ENCODE assay signal across 18 cellular contexts in genomic region chr17:9902116-9902515, GRCh38. TPM values are rescaled to one million over a fixed set of nuclear protein-coding genes. Genes with fewer than 3 reads are reported as not detected.
DNase-seq lines count a peak whose midpoint lies in the region; TF ChIP-seq lines count a peak whose summit lies in the region.
"Had no signal": no experiment of that assay in that cellular context is flagged by ENCODE, and none has a peak within 500 bp of the region (broad histone marks: within the 10 kb centered on the region; RNA-seq: fewer than 3 reads in every experiment).

No MANE protein-coding gene starts in this region.

- peaks cover 5% of the 10 kb centered on the region for H3K27me3 Mint-ChIP-seq in endodermal cell (ENCODE audit: insufficient read depth)
- H3K27me3 Mint-ChIP-seq in T-helper 2 cell treated with Interferon-gamma antibody and Interleukin-4, amounts not matched to agents 5 μg/mL and 100 μg/mL, for 36 hours (ENCODE audit: low read depth): no peaks in the 10 kb centered on the region

- H3K4me1 ChIP-seq in SJSA1 (replicated peaks): peaks cover 32% of the 10 kb centered on the region
- H3K4me1 ChIP-seq in endodermal cell (ENCODE audit: control insufficient read depth, insufficient read depth, low read length): no peaks in the 10 kb centered on the region
- H3K4me1 ChIP-seq in smooth muscle cell (ENCODE audit: low read depth): peaks cover 21% of the 10 kb centered on the region
- H3K4me1 ChIP-seq: BLaER1 treated with 17β-estradiol and CSF1 and Interleukin-3, amounts not matched to agents 10 nM and 100 nM had no signal

- no peak overlapping the region for H2AFZ ChIP-seq in smooth muscle cell (ENCODE audit: low read depth)

- no peaks in the 10 kb centered on the region for H3K36me3 Mint-ChIP-seq in endodermal cell (ENCODE audit: low read depth)
- no peaks in the 10 kb centered on the region for H3K36me3 Mint-ChIP-seq in T-helper 2 cell treated with Interferon-gamma antibody and Interleukin-4, amounts not matched to agents 5 μg/mL and 100 μg/mL, for 36 hours (ENCODE audit: low read depth)

- no peaks in the 10 kb centered on the region for H3K79me2 ChIP-seq in smooth muscle cell (ENCODE audit: low read depth)

- no peaks in the 10 kb centered on the region for H3K27me3 ChIP-seq in SJSA1 (replicated peaks)
- H3K27me3 ChIP-seq in endodermal cell (ENCODE audit: control insufficient read depth, insufficient read depth, low read length, poor library complexity, severe bottlenecking): no peaks in the 10 kb centered on the region
- H3K27me3 ChIP-seq in smooth muscle cell (ENCODE audit: low read depth): no peaks in the 10 kb centered on the region
- no peaks in the 10 kb centered on the region for H3K27me3 ChIP-seq in brain microvascular endothelial cell (replicated peaks)
- H3K27me3 ChIP-seq: BLaER1 treated with 17β-estradiol and CSF1 and Interleukin-3, amounts not matched to agents 10 nM and 100 nM had no signal

- H3F3A ChIP-seq in smooth muscle cell (ENCODE audit: low read depth): no peaks in the 10 kb centered on the region

- H3K9me3 Mint-ChIP-seq in endodermal cell: no peaks in the 10 kb centered on the region
- H3K9me3 Mint-ChIP-seq in T-helper 2 cell treated with Interferon-gamma antibody and Interleukin-4, amounts not matched to agents 5 μg/mL and 100 μg/mL, for 36 hours: no peaks in the 10 kb centered on the region

- H3K4me3 ChIP-seq in SJSA1: no peak overlapping the region
- H3K4me3 ChIP-seq in endodermal cell (ENCODE audit: low read length): no peak overlapping the region
- H3K4me3 ChIP-seq in smooth muscle cell: no peak overlapping the region
- H3K4me3 ChIP-seq in brain microvascular endothelial cell (ENCODE audit: low read depth, low read length): no peak overlapping the region
- H3K4me3 ChIP-seq: BLaER1 treated with 17β-estradiol and CSF1 and Interleukin-3, amounts not matched to agents 10 nM and 100 nM had no signal

- H3K27ac Mint-ChIP-seq in endodermal cell: no peak overlapping the region
- H3K27ac Mint-ChIP-seq in T-helper 2 cell treated with Interferon-gamma antibody and Interleukin-4, amounts not matched to agents 5 μg/mL and 100 μg/mL, for 36 hours: no peak overlapping the region

- H3K36me3 ChIP-seq in SJSA1: no peaks in the 10 kb centered on the region
- no peaks in the 10 kb centered on the region for H3K36me3 ChIP-seq in endodermal cell (ENCODE audit: control insufficient read depth, insufficient read depth, low read length)
- no peaks in the 10 kb centered on the region for H3K36me3 ChIP-seq in smooth muscle cell (ENCODE audit: low read depth)
- no peaks in the 10 kb centered on the region for H3K36me3 ChIP-seq in brain microvascular endothelial cell (replicated peaks)

- H3K27ac ChIP-seq in SJSA1 (peak overlapping the region; percentile 93; the same call in 1 of the 2 replicates), endodermal cell (ENCODE audit: low read depth, low read length) (no peak overlapping the region), smooth muscle cell (ENCODE audit: low read depth) (peak overlapping the region; percentile 82), brain microvascular endothelial cell (no peak overlapping the region)
- H3K27ac ChIP-seq: BLaER1 treated with 17β-estradiol and CSF1 and Interleukin-3, amounts not matched to agents 10 nM and 100 nM had no signal

- H3K9me3 ChIP-seq in SJSA1 (replicated peaks) (no peaks in the 10 kb centered on the region), endodermal cell (ENCODE audit: control insufficient read depth, low read length) (no peaks in the 10 kb centered on the region), smooth muscle cell (replicated peaks; ENCODE audit: low read depth) (no peaks in the 10 kb centered on the region)
- H3K9me3 ChIP-seq: BLaER1 treated with 17β-estradiol and CSF1 and Interleukin-3, amounts not matched to agents 10 nM and 100 nM; SK-N-SH had no signal

- no peak overlapping the region for H3K4me3 Mint-ChIP-seq in endodermal cell
- no peak overlapping the region for H3K4me3 Mint-ChIP-seq in T-helper 2 cell treated with Interferon-gamma antibody and Interleukin-4, amounts not matched to agents 5 μg/mL and 100 μg/mL, for 36 hours

- H3K9ac ChIP-seq in endodermal cell (ENCODE audit: extremely low read depth, low read length, poor library complexity, severe bottlenecking) (no peak overlapping the region), smooth muscle cell (ENCODE audit: low read depth) (no peak overlapping the region)
- H3K9ac ChIP-seq: BLaER1 treated with 17β-estradiol and CSF1 and Interleukin-3, amounts not matched to agents 10 nM and 100 nM; SK-N-SH had no signal

- no peak for TF ChIP-seq CTCF in endodermal cell (conservative IDR thresholded peaks at IDR 0.05)
- no peak for TF ChIP-seq CTCF in smooth muscle cell (IDR thresholded peaks at IDR 0.05; ENCODE audit: borderline replicate concordance, insufficient read depth, poor library complexity, severe bottlenecking)
- TF ChIP-seq CTCF in brain microvascular endothelial cell (IDR thresholded peaks at IDR 0.05; ENCODE audit: low read depth, low read length, missing control alignments): no peak

- H3K4me2 ChIP-seq in smooth muscle cell: no peak overlapping the region
- H3K4me2 ChIP-seq: BLaER1 treated with 17β-estradiol and CSF1 and Interleukin-3, amounts not matched to agents 10 nM and 100 nM; SK-N-SH had no signal

- H3K4me1 Mint-ChIP-seq in endodermal cell: peaks cover 7% of the 10 kb centered on the region
- no peaks in the 10 kb centered on the region for H3K4me1 Mint-ChIP-seq in T-helper 2 cell treated with Interferon-gamma antibody and Interleukin-4, amounts not matched to agents 5 μg/mL and 100 μg/mL, for 36 hours (ENCODE audit: low read depth)

- no peaks in the 10 kb centered on the region for H4K20me1 ChIP-seq in smooth muscle cell (ENCODE audit: low read depth)

- DNase-seq in AG08395 (ENCODE audit: low spot score): peak; percentile 30
- DNase-seq in SJSA1 (ENCODE audit: low read depth in 1 of 2, low spot score in 2 of 2): peak; percentile 38 to 66
- peak; percentile 70 for DNase-seq in endodermal cell
- no peak for DNase-seq in smooth muscle cell (lab: John Stamatoyannopoulos, UW; ENCODE audit: unreplicated experiment)
- no peak for DNase-seq in brain microvascular endothelial cell
- no peak for DNase-seq in CD1c-positive myeloid dendritic cell (ENCODE audit: extremely low spot score)
- DNase-seq in T-helper 2 cell treated with Interferon-gamma antibody and Interleukin-4, amounts not matched to agents 5 μg/mL and 100 μg/mL, for 36 hours (ENCODE audit: low spot score): no peak
- DNase-seq: DND-41, HCEC 1CT, NCI-H1092 treated with DMSO at 0.1 percent for 48 hours, NCI-H2081 treated with DMSO at 0.1 percent for 48 hours, NCI-H510A, NCI-H774, SHP77, SK-N-SH had no signal

- in situ Hi-C loops in brain microvascular endothelial cell (cut with HindIII; ENCODE audit: low pct_ligation_motif_present, low sequenced_read_pairs): no loop called here

- 50 to 53% methylated on average over 2 of the region's 2 CpGs for WGBS in endodermal cell (ENCODE audit: insufficient coverage in 1 of 2, insufficient read length in 1 of 2), 2 experiments
- 35% methylated on average over 2 of the region's 2 CpGs for WGBS in smooth muscle cell (ENCODE audit: low lambda C conversion rate)

RNA-seq across cellular contexts. Expression of gene RCVRN, which starts 3.0 kb away (rescaled TPM):
- total RNA-seq in SJSA1 (2014; rRNA removed; shearing (Covaris generic)): 0.95 TPM in 1 of 2 replicates, not detected in the other
- total RNA-seq in endodermal cell (not detected), smooth muscle cell (2.2 and 4.0 TPM in 2 replicates)
- polyA plus RNA-seq in endodermal cell (2013, experiment 1 of 2): not detected
- not detected for polyA plus RNA-seq in endodermal cell (2013, experiment 2 of 2)
- polyA plus RNA-seq in smooth muscle cell: 3.2 and 3.7 TPM in 2 replicates
- total RNA-seq: A172, G401 had no signal
- polyA plus RNA-seq: SK-N-SH had no signal

Comparison
In these comparisons a context has a peak if more than half of its experiments do, and no peak if none do; other contexts are left out.
1. DNase-seq: peak in AG08395 (single experiment), SJSA1 (2 of 2) and endodermal cell (single experiment); none in smooth muscle cell (single experiment), brain microvascular endothelial cell (single experiment), CD1c-positive myeloid dendritic cell (single experiment) and T-helper 2 cell treated with Interferon-gamma antibody and Interleukin-4, amounts not matched to agents 5 μg/mL and 100 μg/mL, for 36 hours (single experiment).
2. H3K27ac ChIP-seq: peak in SJSA1 (single experiment) and smooth muscle cell (single experiment); none in endodermal cell (single experiment) and brain microvascular endothelial cell (single experiment).